In genomic region chr14:77314043-77314442, GRCh38 we compare ENCODE assay signal across 13 cellular contexts. TPM values are rescaled to one million over a fixed set of nuclear protein-coding genes. Genes with fewer than 3 reads are reported as not detected.
DNase-seq lines count a peak whose midpoint lies in the region; ATAC-seq and TF ChIP-seq lines count a peak whose summit lies in the region.
"Had no signal": no experiment of that assay in that cellular context is flagged by ENCODE, and none has a peak within 500 bp of the region (broad histone marks: within the 10 kb centered on the region; RNA-seq: fewer than 3 reads in every experiment).

No MANE protein-coding gene starts in this region.

- H3K36me3 Mint-ChIP-seq in glutamatergic neuron (ENCODE audit: unreplicated experiment), result no peaks in the 10 kb centered on the region
- H3K36me3 Mint-ChIP-seq: naive thymus-derived CD4-positive, alpha-beta T cell; stimulated activated effector memory CD8-positive, alpha-beta T cell treated with anti-CD3 and anti-CD28 coated beads, Interleukin-12 subunit alpha, Interleukin-12 subunit beta, amount 100 ng/mL, for 72 hours had no signal

- H3K27me3 Mint-ChIP-seq in glutamatergic neuron (ENCODE audit: unreplicated experiment), result no peaks in the 10 kb centered on the region
- H3K27me3 Mint-ChIP-seq: naive thymus-derived CD4-positive, alpha-beta T cell had no signal

- no peaks in the 10 kb centered on the region for H3K9me3 ChIP-seq in breast epithelium
- H3K9me3 ChIP-seq: body of pancreas had no signal

- H3K4me1 Mint-ChIP-seq in glutamatergic neuron (ENCODE audit: low read depth, unreplicated experiment), result peaks cover 4% of the 10 kb centered on the region
- H3K4me1 Mint-ChIP-seq: stimulated activated effector memory CD8-positive, alpha-beta T cell treated with anti-CD3 and anti-CD28 coated beads, Interleukin-12 subunit alpha, Interleukin-12 subunit beta, amount 100 ng/mL, for 72 hours had no signal

- H3K9me3 Mint-ChIP-seq in glutamatergic neuron (ENCODE audit: unreplicated experiment), result no peaks in the 10 kb centered on the region
- H3K9me3 Mint-ChIP-seq: naive thymus-derived CD4-positive, alpha-beta T cell; stimulated activated effector memory CD8-positive, alpha-beta T cell treated with anti-CD3 and anti-CD28 coated beads, Interleukin-12 subunit alpha, Interleukin-12 subunit beta, amount 100 ng/mL, for 72 hours had no signal

- H3K36me3 ChIP-seq in breast epithelium (no peaks in the 10 kb centered on the region), kidney epithelial cell (ENCODE audit: control insufficient read depth, insufficient read depth, low read length) (no peaks in the 10 kb centered on the region)

- TF ChIP-seq CTCF in breast epithelium (IDR thresholded peaks at IDR 0.05) (no peak), kidney epithelial cell (IDR thresholded peaks at IDR 0.05; ENCODE audit: insufficient read depth, low read length, poor library complexity, severe bottlenecking) (no peak), glutamatergic neuron (IDR thresholded peaks at IDR 0.05; ENCODE audit: partially characterized antibody, unreplicated experiment) (no peak)

- intact Hi-C loops in breast epithelium (cut with DNase I; ENCODE audit: low total_unique reads), result no loop called here

- H3K27ac Mint-ChIP-seq in glutamatergic neuron (ENCODE audit: unreplicated experiment), result no peak overlapping the region
- H3K27ac Mint-ChIP-seq: naive thymus-derived CD4-positive, alpha-beta T cell; stimulated activated effector memory CD8-positive, alpha-beta T cell treated with anti-CD3 and anti-CD28 coated beads, Interleukin-12 subunit alpha, Interleukin-12 subunit beta, amount 100 ng/mL, for 72 hours had no signal

- no peak for TF ChIP-seq POLR2A in breast epithelium (IDR thresholded peaks at IDR 0.05)

- DNase-seq in HS-5 (ENCODE audit: low read depth) (peak; percentile 70), breast epithelium (ENCODE audit: low spot score in 2 of 2) (peak in 1 of 2 donors; percentile 47), kidney epithelial cell (ENCODE audit: low read depth) (peak; percentile 59), substantia nigra (lab: John Stamatoyannopoulos, UW) (peak in 17 of 49 donors; percentile 10 to 55 (median 34)), glutamatergic neuron (no peak), NCI-H1436 (lab: John Stamatoyannopoulos, UW) (no peak), AML-193 (lab: John Stamatoyannopoulos, UW) (no peak)
- DNase-seq: body of pancreas; GOT3; naive thymus-derived CD4-positive, alpha-beta T cell; T-helper 2 cell had no signal

- ATAC-seq in HG03095 (IDR thresholded peaks at IDR 0.05; ENCODE audit: unreplicated experiment), result no peak
- ATAC-seq: body of pancreas; naive thymus-derived CD4-positive, alpha-beta T cell; stimulated activated effector memory CD8-positive, alpha-beta T cell treated with anti-CD3 and anti-CD28 coated beads, Interleukin-12 subunit alpha, Interleukin-12 subunit beta, amount 100 ng/mL, for 72 hours had no signal

- H3K4me3 Mint-ChIP-seq in glutamatergic neuron (ENCODE audit: unreplicated experiment), result no peak overlapping the region
- H3K4me3 Mint-ChIP-seq: naive thymus-derived CD4-positive, alpha-beta T cell; stimulated activated effector memory CD8-positive, alpha-beta T cell treated with anti-CD3 and anti-CD28 coated beads, Interleukin-12 subunit alpha, Interleukin-12 subunit beta, amount 100 ng/mL, for 72 hours had no signal

- H3K27me3 ChIP-seq in breast epithelium (no peaks in the 10 kb centered on the region), kidney epithelial cell (ENCODE audit: control insufficient read depth, insufficient read depth, low read length) (no peaks in the 10 kb centered on the region)
- H3K27me3 ChIP-seq: body of pancreas had no signal

- H3K27ac ChIP-seq in breast epithelium (peak overlapping the region; percentile 83 to 85), substantia nigra (ENCODE audit: low read depth, low read length, poor library complexity, severe bottlenecking) (peak overlapping the region; percentile 99)
- H3K27ac ChIP-seq: body of pancreas had no signal

- peaks cover 10 to 21% of the 10 kb centered on the region in 2 donors for H3K4me1 ChIP-seq in breast epithelium

- H3K4me3 ChIP-seq in breast epithelium, result no peak overlapping the region
- no peak overlapping the region for H3K4me3 ChIP-seq in kidney epithelial cell (ENCODE audit: low read depth, low read length)
- H3K4me3 ChIP-seq: body of pancreas had no signal

RNA-seq across cellular contexts. Expression of gene POMT2, which starts 6.6 kb away (rescaled TPM):
- total RNA-seq in breast epithelium, result 10 to 100 TPM; 16.8 to 30.3 (median 25.2) TPM
- total RNA-seq in kidney epithelial cell, result 21.5 and 34.1 TPM in 2 replicates
- total RNA-seq in glutamatergic neuron (ENCODE audit: unreplicated experiment), result 41.5 TPM

RNA-seq across cellular contexts. Expression of gene GSTZ1, which starts 6.8 kb away (rescaled TPM):
- total RNA-seq in breast epithelium, result 10 to 100 TPM; 24.3 to 42.2 (median 32.6) TPM
- 37.2 and 48.0 TPM in 2 replicates for total RNA-seq in kidney epithelial cell
- 23.1 TPM for total RNA-seq in glutamatergic neuron (ENCODE audit: unreplicated experiment)

RNA-seq across cellular contexts. Expression of gene NGB, which starts 43.0 kb away (rescaled TPM):
- total RNA-seq in breast epithelium (not detected), kidney epithelial cell (not detected in 2 replicates), glutamatergic neuron (ENCODE audit: unreplicated experiment) (0.22 TPM)
- total RNA-seq: naive thymus-derived CD4-positive, alpha-beta T cell had no signal

Comparison
In these comparisons a context has a peak if more than half of its experiments do, and no peak if none do; other contexts are left out.
1. DNase-seq: peak in HS-5 (single experiment) and kidney epithelial cell (single experiment); none in glutamatergic neuron (single experiment), NCI-H1436 (single experiment) and AML-193 (0 of 2).